In the genomic region with DNA sequence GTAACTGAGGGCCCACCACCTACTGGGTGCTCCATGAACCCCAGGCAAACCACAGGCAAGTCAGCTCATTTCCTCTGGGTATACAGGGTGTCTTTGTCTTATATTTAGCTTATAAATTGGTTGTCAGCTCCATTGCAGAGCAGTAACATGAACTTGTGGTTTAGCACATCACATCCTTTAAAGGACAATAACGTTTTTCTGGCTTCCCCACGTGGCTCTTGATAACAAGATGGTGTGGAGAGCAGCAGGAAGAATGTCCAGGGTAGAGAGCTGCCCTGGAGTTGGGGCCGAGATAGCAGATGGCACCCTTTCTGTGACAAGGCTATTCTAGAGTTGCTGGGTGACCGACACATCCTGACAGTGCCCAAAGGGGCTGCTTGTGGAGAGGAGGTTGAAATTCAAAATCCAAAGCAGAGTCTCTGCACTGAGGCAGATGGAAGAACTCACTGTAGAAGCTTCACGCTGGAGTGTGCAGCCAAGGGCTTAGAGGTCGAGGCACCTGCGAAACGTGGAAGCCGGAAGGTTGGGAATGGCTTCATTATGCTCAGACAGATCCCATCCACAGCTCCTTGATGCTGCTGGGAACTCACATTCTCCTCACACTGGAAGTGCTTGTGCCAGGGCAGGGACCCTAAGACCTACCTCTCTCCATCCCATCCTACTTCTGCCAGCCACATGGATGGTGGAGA, we compare ENCODE assay signal across 13 cellular contexts.
A peak's percentile ranks its signal among the peaks of the same experiment; 100 is the strongest.
DNase-seq lines count a peak whose midpoint lies in the region; ATAC-seq and TF ChIP-seq lines count a peak whose summit lies in the region.
"Had no signal": no experiment of that assay in that cellular context is flagged by ENCODE, and none has a peak within 500 bp of the region (broad histone marks: within the 10 kb centered on the region; RNA-seq: fewer than 3 reads in every experiment).

No MANE protein-coding gene starts in this region.

- H3K36me3 Mint-ChIP-seq in activated CD4-positive, alpha-beta T cell treated with anti-CD3 and anti-CD28 coated beads, Interleukin-2, amount 10 ng/mL, durations not matched to agents 7 days and 5 days (ENCODE audit: low read depth), result peaks cover 7% of the 10 kb centered on the region
- no peaks in the 10 kb centered on the region for H3K36me3 Mint-ChIP-seq in activated CD4-positive, alpha-beta T cell treated with anti-CD3 and anti-CD28 coated beads for 36 hours (ENCODE audit: low read depth)
- H3K36me3 Mint-ChIP-seq in natural killer cell treated with Interleukin-12 subunit alpha and Interleukin-12 subunit beta and Interleukin-15 and Interleukin-18, amount 100 ng/mL, for 72 hours, result no peaks in the 10 kb centered on the region

- intact Hi-C loops in activated CD4-positive, alpha-beta T cell treated with anti-CD3 and anti-CD28 coated beads for 36 hours (cut with DNase I, micrococcal nuclease), result no loop called here
- intact Hi-C loops in ascending aorta (cut with DNase I), result no loop called here

- DNase-seq in activated CD4-positive, alpha-beta T cell treated with anti-CD3 and anti-CD28 coated beads, Interleukin-2, amount 10 ng/mL, durations not matched to agents 7 days and 5 days, result peak; percentile 13
- DNase-seq in activated CD4-positive, alpha-beta T cell treated with anti-CD3 and anti-CD28 coated beads for 36 hours, result no peak
- DNase-seq in M059J (ENCODE audit: low read depth) (peak; percentile 32), ascending aorta (ENCODE audit: low spot score in 2 of 2) (no peak), DMS79 (lab: John Stamatoyannopoulos, UW) (no peak), DMS153 treated with DMSO at 0.1 percent for 48 hours (lab: John Stamatoyannopoulos, UW; ENCODE audit: unreplicated experiment) (no peak)
- no peak for DNase-seq in natural killer cell treated with Interleukin-12 subunit alpha and Interleukin-12 subunit beta and Interleukin-15 and Interleukin-18, amount 100 ng/mL, for 72 hours (ENCODE audit: low spot score)
- DNase-seq: ACHN; activated naive CD4-positive, alpha-beta T cell; NCI-H1105; pancreas; Peyer's patch had no signal

- H3K9me3 Mint-ChIP-seq in activated CD4-positive, alpha-beta T cell treated with anti-CD3 and anti-CD28 coated beads, Interleukin-2, amount 10 ng/mL, durations not matched to agents 7 days and 5 days, result no peaks in the 10 kb centered on the region
- H3K9me3 Mint-ChIP-seq in activated CD4-positive, alpha-beta T cell treated with anti-CD3 and anti-CD28 coated beads for 36 hours (ENCODE audit: low read depth), result no peaks in the 10 kb centered on the region
- no peaks in the 10 kb centered on the region for H3K9me3 Mint-ChIP-seq in natural killer cell treated with Interleukin-12 subunit alpha and Interleukin-12 subunit beta and Interleukin-15 and Interleukin-18, amount 100 ng/mL, for 72 hours

- H3K4me3 Mint-ChIP-seq in activated CD4-positive, alpha-beta T cell treated with anti-CD3 and anti-CD28 coated beads, Interleukin-2, amount 10 ng/mL, durations not matched to agents 7 days and 5 days, result no peak overlapping the region
- H3K4me3 Mint-ChIP-seq in activated CD4-positive, alpha-beta T cell treated with anti-CD3 and anti-CD28 coated beads for 36 hours, result no peak overlapping the region
- peak overlapping the region; percentile 35 for H3K4me3 Mint-ChIP-seq in natural killer cell treated with Interleukin-12 subunit alpha and Interleukin-12 subunit beta and Interleukin-15 and Interleukin-18, amount 100 ng/mL, for 72 hours

- peak overlapping the region; percentile 63 for H3K27ac Mint-ChIP-seq in activated CD4-positive, alpha-beta T cell treated with anti-CD3 and anti-CD28 coated beads, Interleukin-2, amount 10 ng/mL, durations not matched to agents 7 days and 5 days
- no peak overlapping the region for H3K27ac Mint-ChIP-seq in activated CD4-positive, alpha-beta T cell treated with anti-CD3 and anti-CD28 coated beads for 36 hours
- peak overlapping the region in 1 of 2 donors; percentile 59 for H3K27ac Mint-ChIP-seq in natural killer cell treated with Interleukin-12 subunit alpha and Interleukin-12 subunit beta and Interleukin-15 and Interleukin-18, amount 100 ng/mL, for 72 hours

- no peak for TF ChIP-seq CTCF in ascending aorta (IDR thresholded peaks at IDR 0.05)

- no peaks in the 10 kb centered on the region for H3K27me3 ChIP-seq in ascending aorta
- H3K27me3 ChIP-seq: pancreas, Peyer's patch had no signal

- no peak overlapping the region for H3K4me3 ChIP-seq in ascending aorta
- H3K4me3 ChIP-seq: pancreas, Peyer's patch had no signal

- peak overlapping the region; percentile 14 to 66 for H3K27ac ChIP-seq in ascending aorta
- H3K27ac ChIP-seq: pancreas, Peyer's patch had no signal

- CTCF ChIA-PET in activated CD4-positive, alpha-beta T cell treated with anti-CD3 and anti-CD28 coated beads, Interleukin-2, amount 10 ng/mL, durations not matched to agents 7 days and 5 days (lab: Charles Lee), result interaction anchor here (1.1 to 1.5 kb wide), 2 partner anchors 10 to 12 kb away, joined by 3 to 8 read pairs; no protein-coding TSS in a partner anchor
- CTCF ChIA-PET in activated CD4-positive, alpha-beta T cell treated with anti-CD3 and anti-CD28 coated beads for 36 hours (lab: Charles Lee), result interaction anchor here (0.6 to 2.4 kb wide), 2 partner anchors 12 to 628 kb away, joined by 3 to 11 read pairs; no protein-coding TSS in a partner anchor

- H3K9me3 ChIP-seq in ascending aorta, result no peaks in the 10 kb centered on the region
- H3K9me3 ChIP-seq: pancreas, Peyer's patch had no signal

- peaks cover 20% of the 10 kb centered on the region for H3K27me3 Mint-ChIP-seq in activated CD4-positive, alpha-beta T cell treated with anti-CD3 and anti-CD28 coated beads, Interleukin-2, amount 10 ng/mL, durations not matched to agents 7 days and 5 days
- peaks cover 2% of the 10 kb centered on the region for H3K27me3 Mint-ChIP-seq in activated CD4-positive, alpha-beta T cell treated with anti-CD3 and anti-CD28 coated beads for 36 hours
- H3K27me3 Mint-ChIP-seq in natural killer cell treated with Interleukin-12 subunit alpha and Interleukin-12 subunit beta and Interleukin-15 and Interleukin-18, amount 100 ng/mL, for 72 hours, result peaks cover 0 to 3% of the 10 kb centered on the region in 2 donors

- H3K4me1 Mint-ChIP-seq in activated CD4-positive, alpha-beta T cell treated with anti-CD3 and anti-CD28 coated beads, Interleukin-2, amount 10 ng/mL, durations not matched to agents 7 days and 5 days, result peaks cover 43% of the 10 kb centered on the region
- H3K4me1 Mint-ChIP-seq in activated CD4-positive, alpha-beta T cell treated with anti-CD3 and anti-CD28 coated beads for 36 hours, result peaks cover 19% of the 10 kb centered on the region
- H3K4me1 Mint-ChIP-seq in natural killer cell treated with Interleukin-12 subunit alpha and Interleukin-12 subunit beta and Interleukin-15 and Interleukin-18, amount 100 ng/mL, for 72 hours (ENCODE audit: low read depth in 2 of 2), result peaks cover 18 to 30% of the 10 kb centered on the region in 2 donors

- POLR2A ChIA-PET in activated CD4-positive, alpha-beta T cell treated with anti-CD3 and anti-CD28 coated beads, Interleukin-2, amount 10 ng/mL, durations not matched to agents 7 days and 5 days (lab: Charles Lee), result no interaction called here
- POLR2A ChIA-PET in activated CD4-positive, alpha-beta T cell treated with anti-CD3 and anti-CD28 coated beads for 36 hours (lab: Charles Lee), result no interaction called here

- no peaks in the 10 kb centered on the region for H3K36me3 ChIP-seq in ascending aorta
- H3K36me3 ChIP-seq: pancreas, Peyer's patch had no signal

- no peak for ATAC-seq in activated CD4-positive, alpha-beta T cell treated with anti-CD3 and anti-CD28 coated beads for 36 hours
- peak; percentile 32 to 66 for ATAC-seq in natural killer cell treated with Interleukin-12 subunit alpha and Interleukin-12 subunit beta and Interleukin-15 and Interleukin-18, amount 100 ng/mL, for 72 hours
- ATAC-seq in HG03520 (IDR thresholded peaks at IDR 0.05; ENCODE audit: unreplicated experiment), result no peak
- ATAC-seq: pancreas had no signal

- peaks cover 5 to 29% of the 10 kb centered on the region in 2 donors for H3K4me1 ChIP-seq in ascending aorta
- H3K4me1 ChIP-seq: pancreas, Peyer's patch had no signal

Comparison
In these comparisons a context has a peak if more than half of its experiments do, and no peak if none do; other contexts are left out.
1. DNase-seq: peak in activated CD4-positive, alpha-beta T cell treated with anti-CD3 and anti-CD28 coated beads, Interleukin-2, amount 10 ng/mL, durations not matched to agents 7 days and 5 days (single experiment) and M059J (single experiment); none in activated CD4-positive, alpha-beta T cell treated with anti-CD3 and anti-CD28 coated beads for 36 hours (single experiment), ascending aorta (0 of 2), natural killer cell treated with Interleukin-12 subunit alpha and Interleukin-12 subunit beta and Interleukin-15 and Interleukin-18, amount 100 ng/mL, for 72 hours (single experiment), DMS79 (single experiment) and DMS153 treated with DMSO at 0.1 percent for 48 hours (single experiment).
2. ATAC-seq: peak in natural killer cell treated with Interleukin-12 subunit alpha and Interleukin-12 subunit beta and Interleukin-15 and Interleukin-18, amount 100 ng/mL, for 72 hours (2 of 2); none in activated CD4-positive, alpha-beta T cell treated with anti-CD3 and anti-CD28 coated beads for 36 hours (single experiment) and HG03520 (single experiment).